28 cellular contexts compared by ENCODE assay signal in the genomic region with DNA sequence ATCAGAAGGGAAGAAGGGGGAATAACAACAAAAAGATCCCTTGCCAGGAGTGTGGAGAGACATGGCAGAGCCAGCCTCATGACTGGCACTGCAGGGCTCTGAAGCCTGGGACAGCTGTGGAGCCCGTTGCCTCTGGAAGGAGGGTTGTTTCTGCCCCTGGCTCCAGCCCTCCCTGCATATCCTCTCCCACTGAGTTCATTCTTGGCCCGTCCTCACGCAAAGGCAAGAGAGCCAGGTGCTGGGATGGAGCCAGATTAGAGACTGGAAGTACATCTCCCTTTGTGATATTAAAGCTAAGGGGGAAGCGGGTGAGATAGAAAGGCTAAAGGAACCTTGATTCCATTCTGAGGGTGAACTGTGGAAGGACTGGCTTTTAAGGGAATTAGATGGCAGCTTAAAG.
DNase-seq lines count a peak whose midpoint lies in the region; ATAC-seq and TF ChIP-seq lines count a peak whose summit lies in the region.
"Had no signal": no experiment of that assay in that cellular context is flagged by ENCODE, and none has a peak within 500 bp of the region (broad histone marks: within the 10 kb centered on the region; RNA-seq: fewer than 3 reads in every experiment).

No MANE protein-coding gene starts in this region.

- peak overlapping the region in 1 of 4 donors; percentile 36 for H3K27ac ChIP-seq in body of pancreas
- H3K27ac ChIP-seq: adrenal gland, breast epithelium, C4-2B, colonic mucosa, PC-9 had no signal

- no peak for TF ChIP-seq CTCF in body of pancreas (IDR thresholded peaks at IDR 0.05)

- intact Hi-C loops in body of pancreas (cut with DNase I) = no loop called here

- TF ChIP-seq POLR2A in body of pancreas (IDR thresholded peaks at IDR 0.05) = no peak

- H3K4me3 ChIP-seq in body of pancreas = no peak overlapping the region
- H3K4me3 ChIP-seq: adrenal gland, breast epithelium, colonic mucosa, PC-9, smooth muscle cell had no signal

- peaks cover 22% of the 10 kb centered on the region for H3K27me3 Mint-ChIP-seq in activated T-cell treated with anti-CD3 and anti-CD28 coated beads, Interleukin-2, amount 50 U/mL, for 24 hours

- WGBS in body of pancreas, 2 donors = 10 to 24% methylated on average over 4 of the region's 4 CpGs

- H3K36me3 Mint-ChIP-seq in activated T-cell treated with anti-CD3 and anti-CD28 coated beads, Interleukin-2, amount 50 U/mL, for 24 hours (ENCODE audit: low read depth) = no peaks in the 10 kb centered on the region

- DNase-seq in NCI-H2029 treated with DMSO at 0.1 percent for 48 hours (lab: John Stamatoyannopoulos, UW) (peak; percentile 24), body of pancreas (peak; percentile 46 to 70 (median 56)), medulla oblongata (ENCODE audit: extremely low spot score) (peak; percentile 48), ureter (ENCODE audit: low spot score) (peak; percentile 58), AG20443 (ENCODE audit: low spot score) (no peak)
- DNase-seq in activated T-cell treated with anti-CD3 and anti-CD28 coated beads, Interleukin-2, amount 50 U/mL, for 24 hours = no peak
- DNase-seq: activated CD4-positive, alpha-beta T cell treated with anti-CD3 and anti-CD28 coated beads, Interleukin-2, amount 50 U/mL, for 48 hours; activated naive CD4-positive, alpha-beta T cell treated with anti-CD3 and anti-CD28 coated beads for 36 hours; Caco-2; colonic mucosa; DND-41; effector memory CD4-positive, alpha-beta T cell; HCEC 1CT; left colon; mesenchymal stem cell; NCI-H1417 treated with DMSO at 0.1 percent for 48 hours; NCI-H510A treated with DMSO at 0.1 percent for 48 hours; PC-9; stimulated activated CD4-positive, alpha-beta T cell treated with anti-CD3 and anti-CD28 coated beads, Interleukin-2, amount 100 ng/mL, for 48 hours; SW 1271; T-helper 9 cell; trophoblast cell had no signal

- no peaks in the 10 kb centered on the region for H3K9me3 ChIP-seq in body of pancreas
- H3K9me3 ChIP-seq: colonic mucosa had no signal

- H3K9me3 Mint-ChIP-seq in activated T-cell treated with anti-CD3 and anti-CD28 coated beads, Interleukin-2, amount 50 U/mL, for 24 hours = peaks cover 11% of the 10 kb centered on the region

- no peak overlapping the region for H3K4me3 Mint-ChIP-seq in activated T-cell treated with anti-CD3 and anti-CD28 coated beads, Interleukin-2, amount 50 U/mL, for 24 hours
- H3K4me3 Mint-ChIP-seq: activated naive CD4-positive, alpha-beta T cell treated with anti-CD3 and anti-CD28 coated beads for 36 hours; activated T-helper 1 cell treated with anti-CD3 and anti-CD28 coated beads, Interleukin-12 subunit alpha, Interleukin-12 subunit beta, Interleukin-2, Interleukin-4 antibody, amounts not matched to agents 30 ng/mL and 10 ng/mL and 1 ng/mL, durations not matched to agents 14 hours and 24 hours and 36 hours had no signal

- ATAC-seq in body of pancreas (peak; percentile 75), GM21515 (IDR thresholded peaks at IDR 0.05; ENCODE audit: unreplicated experiment) (no peak)
- ATAC-seq: left colon had no signal

- H3K27me3 ChIP-seq in body of pancreas = no peaks in the 10 kb centered on the region
- H3K27me3 ChIP-seq: adrenal gland, breast epithelium, colonic mucosa had no signal

- H3K4me1 ChIP-seq in body of pancreas = peaks cover 9% of the 10 kb centered on the region
- H3K4me1 ChIP-seq: adrenal gland, breast epithelium, Caco-2, colonic mucosa had no signal

- H3K27ac Mint-ChIP-seq in activated T-cell treated with anti-CD3 and anti-CD28 coated beads, Interleukin-2, amount 50 U/mL, for 24 hours = no peak overlapping the region
- H3K27ac Mint-ChIP-seq: activated naive CD4-positive, alpha-beta T cell treated with anti-CD3 and anti-CD28 coated beads for 36 hours; activated T-helper 1 cell treated with anti-CD3 and anti-CD28 coated beads, Interleukin-12 subunit alpha, Interleukin-12 subunit beta, Interleukin-2, Interleukin-4 antibody, amounts not matched to agents 30 ng/mL and 10 ng/mL and 1 ng/mL, durations not matched to agents 14 hours and 24 hours and 36 hours had no signal

- H3K4me1 Mint-ChIP-seq in activated T-cell treated with anti-CD3 and anti-CD28 coated beads, Interleukin-2, amount 50 U/mL, for 24 hours (ENCODE audit: low read depth) = no peaks in the 10 kb centered on the region

- no peaks in the 10 kb centered on the region for H3K36me3 ChIP-seq in body of pancreas (replicated peaks in 1 of 2; ENCODE audit: insufficient read depth in 1 of 2, low read depth in 2 of 2)
- H3K36me3 ChIP-seq: adrenal gland, breast epithelium, colonic mucosa had no signal

Comparison
In these comparisons a context has a peak if more than half of its experiments do, and no peak if none do; other contexts are left out.
1. DNase-seq: peak in NCI-H2029 treated with DMSO at 0.1 percent for 48 hours (single experiment), body of pancreas (4 of 4), medulla oblongata (single experiment) and ureter (single experiment); none in AG20443 (single experiment) and activated T-cell treated with anti-CD3 and anti-CD28 coated beads, Interleukin-2, amount 50 U/mL, for 24 hours (single experiment).